20 cellular contexts compared by ENCODE assay signal in the genomic region with DNA sequence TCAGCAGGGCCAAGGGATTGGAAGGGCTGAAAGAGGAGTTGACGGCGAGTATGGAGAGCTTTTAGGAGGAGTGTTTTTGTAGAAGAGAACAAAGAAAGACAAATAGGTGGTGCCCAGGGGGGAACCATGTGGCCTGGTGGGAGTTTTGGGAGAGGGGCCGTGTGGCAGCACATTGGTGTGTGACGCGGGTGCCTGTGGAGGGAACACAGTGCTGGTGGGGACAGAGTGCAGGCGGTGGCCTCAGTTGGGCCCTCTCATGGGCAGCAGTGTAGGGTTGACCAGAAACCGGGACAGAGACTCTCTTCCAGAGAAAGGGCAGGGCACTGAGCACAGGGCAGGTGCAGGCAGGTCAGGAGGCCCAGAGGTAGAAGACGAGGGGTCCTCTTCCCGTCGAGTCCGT.
"Had no signal": no experiment of that assay in that cellular context is flagged by ENCODE, and none has a peak within 500 bp of the region (broad histone marks: within the 10 kb centered on the region; RNA-seq: fewer than 3 reads in every experiment).

No MANE protein-coding gene starts in this region.

- DNase-seq: activated CD4-positive, alpha-beta memory T cell treated with anti-CD3 and anti-CD28 coated beads for 36 hours; activated CD4-positive, alpha-beta T cell treated with anti-CD3 and anti-CD28 coated beads for 36 hours; activated CD8-positive, alpha-beta memory T cell treated with anti-CD3 and anti-CD28 coated beads, Interleukin-2, amount 10 ng/mL, durations not matched to agents 7 days and 5 days; activated naive CD4-positive, alpha-beta T cell; activated naive CD8-positive, alpha-beta T cell treated with anti-CD3 and anti-CD28 coated beads, Interleukin-2, amount 50 U/mL, for 24 hours; activated T-cell treated with anti-CD3 and anti-CD28 coated beads, Interleukin-2, amount 50 U/mL, for 1 hour; foreskin fibroblast; stimulated activated CD4-positive, alpha-beta T cell treated with anti-CD3 and anti-CD28 coated beads, Interleukin-2, amount 100 ng/mL, for 24 hours; stimulated activated naive CD4-positive, alpha-beta T cell treated with Interleukin-2 at 50 U/mL for 16 hours; WERI-Rb-1 had no signal

- H3K4me3 Mint-ChIP-seq: activated CD4-positive, alpha-beta memory T cell treated with anti-CD3 and anti-CD28 coated beads for 36 hours; activated CD4-positive, alpha-beta T cell treated with anti-CD3 and anti-CD28 coated beads for 36 hours; activated CD8-positive, alpha-beta memory T cell treated with anti-CD3 and anti-CD28 coated beads, Interleukin-2, amount 10 ng/mL, durations not matched to agents 7 days and 5 days; activated naive CD8-positive, alpha-beta T cell treated with anti-CD3 and anti-CD28 coated beads, Interleukin-2, amount 50 U/mL, for 24 hours; activated T-helper 17 cell treated with anti-CD3 and anti-CD28 coated beads, Interleukin-2, amount 50 U/mL, for 72 hours; mesothelial cell of epicardium; natural killer cell treated with Interleukin-12 subunit alpha and Interleukin-12 subunit beta and Interleukin-15 and Interleukin-18, amount 100 ng/mL, for 72 hours had no signal

- H3K36me3 ChIP-seq: WERI-Rb-1 had no signal

- H3K4me1 ChIP-seq: right atrium auricular region, vagina had no signal

- H3K27ac Mint-ChIP-seq: activated CD4-positive, alpha-beta memory T cell treated with anti-CD3 and anti-CD28 coated beads for 36 hours; activated CD4-positive, alpha-beta T cell treated with anti-CD3 and anti-CD28 coated beads for 36 hours; activated CD8-positive, alpha-beta memory T cell treated with anti-CD3 and anti-CD28 coated beads, Interleukin-2, amount 10 ng/mL, durations not matched to agents 7 days and 5 days; activated naive CD8-positive, alpha-beta T cell treated with anti-CD3 and anti-CD28 coated beads, Interleukin-2, amount 50 U/mL, for 24 hours; activated T-helper 17 cell treated with anti-CD3 and anti-CD28 coated beads, Interleukin-2, amount 50 U/mL, for 72 hours; mesothelial cell of epicardium; natural killer cell treated with Interleukin-12 subunit alpha and Interleukin-12 subunit beta and Interleukin-15 and Interleukin-18, amount 100 ng/mL, for 72 hours; progenitor cell of endocrine pancreas had no signal

- H3K27me3 Mint-ChIP-seq: activated CD4-positive, alpha-beta memory T cell treated with anti-CD3 and anti-CD28 coated beads for 36 hours; activated CD4-positive, alpha-beta T cell treated with anti-CD3 and anti-CD28 coated beads for 36 hours; activated CD8-positive, alpha-beta memory T cell treated with anti-CD3 and anti-CD28 coated beads, Interleukin-2, amount 10 ng/mL, durations not matched to agents 7 days and 5 days; activated naive CD8-positive, alpha-beta T cell treated with anti-CD3 and anti-CD28 coated beads, Interleukin-2, amount 50 U/mL, for 24 hours; activated T-helper 17 cell treated with anti-CD3 and anti-CD28 coated beads, Interleukin-2, amount 50 U/mL, for 72 hours; natural killer cell treated with Interleukin-12 subunit alpha and Interleukin-12 subunit beta and Interleukin-15 and Interleukin-18, amount 100 ng/mL, for 72 hours; progenitor cell of endocrine pancreas had no signal

- H3K4me3 ChIP-seq: hepatocyte, lung, right atrium auricular region, tibial nerve, vagina had no signal

- H3K27ac ChIP-seq: epithelial cell of prostate, hepatocyte, right atrium auricular region, tibial nerve, vagina, WERI-Rb-1 had no signal

- H3K9me3 ChIP-seq: right atrium auricular region, tibial nerve, vagina had no signal

- H3K36me3 Mint-ChIP-seq: activated CD8-positive, alpha-beta memory T cell treated with anti-CD3 and anti-CD28 coated beads, Interleukin-2, amount 10 ng/mL, durations not matched to agents 7 days and 5 days; natural killer cell treated with Interleukin-12 subunit alpha and Interleukin-12 subunit beta and Interleukin-15 and Interleukin-18, amount 100 ng/mL, for 72 hours had no signal

- ATAC-seq: activated CD4-positive, alpha-beta T cell treated with anti-CD3 and anti-CD28 coated beads for 36 hours; activated CD8-positive, alpha-beta memory T cell treated with anti-CD3 and anti-CD28 coated beads, Interleukin-2, amount 10 ng/mL, durations not matched to agents 7 days and 5 days; activated naive CD8-positive, alpha-beta T cell treated with anti-CD3 and anti-CD28 coated beads, Interleukin-2, amount 50 U/mL, for 24 hours; activated T-helper 17 cell treated with anti-CD3 and anti-CD28 coated beads, Interleukin-2, amount 50 U/mL, for 72 hours had no signal

- H3K4me1 Mint-ChIP-seq: activated CD4-positive, alpha-beta T cell treated with anti-CD3 and anti-CD28 coated beads for 36 hours; activated CD8-positive, alpha-beta memory T cell treated with anti-CD3 and anti-CD28 coated beads, Interleukin-2, amount 10 ng/mL, durations not matched to agents 7 days and 5 days; activated naive CD8-positive, alpha-beta T cell treated with anti-CD3 and anti-CD28 coated beads, Interleukin-2, amount 50 U/mL, for 24 hours; activated T-helper 17 cell treated with anti-CD3 and anti-CD28 coated beads, Interleukin-2, amount 50 U/mL, for 72 hours; mesothelial cell of epicardium had no signal

- H3K9me3 Mint-ChIP-seq: activated CD4-positive, alpha-beta memory T cell treated with anti-CD3 and anti-CD28 coated beads for 36 hours; activated naive CD8-positive, alpha-beta T cell treated with anti-CD3 and anti-CD28 coated beads, Interleukin-2, amount 50 U/mL, for 24 hours; activated T-helper 17 cell treated with anti-CD3 and anti-CD28 coated beads, Interleukin-2, amount 50 U/mL, for 72 hours; mesothelial cell of epicardium; natural killer cell treated with Interleukin-12 subunit alpha and Interleukin-12 subunit beta and Interleukin-15 and Interleukin-18, amount 100 ng/mL, for 72 hours had no signal

- H3K27me3 ChIP-seq: hepatocyte, right atrium auricular region, tibial nerve, vagina had no signal
